In the genomic region with DNA sequence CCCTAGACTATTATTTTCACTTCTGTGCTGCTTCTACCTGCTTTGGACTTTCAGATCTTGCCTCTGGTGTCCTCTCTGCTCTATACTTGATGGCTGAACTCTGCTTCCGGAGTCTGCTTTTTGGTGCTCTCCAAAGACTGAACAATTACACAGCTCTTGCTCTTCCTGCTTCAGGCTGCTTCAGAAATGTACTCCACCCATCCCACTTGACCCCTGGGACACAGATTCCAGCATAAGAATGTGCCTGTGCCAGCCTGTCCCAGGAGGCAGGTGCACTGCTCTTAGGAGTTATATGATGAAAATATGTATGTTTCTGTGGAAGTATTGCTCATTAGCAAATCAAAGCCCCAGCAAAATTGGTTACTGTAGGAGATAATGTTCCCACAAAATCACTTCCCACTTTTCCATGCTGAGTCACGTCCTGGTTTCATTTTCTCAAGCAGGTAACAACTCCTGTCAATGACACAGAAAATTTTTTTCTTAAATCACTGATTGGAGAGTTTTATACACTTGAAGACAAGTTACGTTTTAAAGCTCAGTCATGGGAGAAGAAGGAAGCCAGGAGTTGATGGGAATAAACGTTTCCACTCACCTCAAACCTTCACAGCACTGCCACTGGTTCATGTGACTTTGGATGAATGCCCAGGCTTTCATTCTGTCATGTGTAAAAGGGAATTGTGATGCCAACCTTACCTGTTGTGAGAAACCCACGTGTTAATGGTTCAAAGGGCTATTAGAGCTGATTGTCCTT, we compare ENCODE assay signal across 13 cellular contexts.
DNase-seq lines count a peak whose midpoint lies in the region; ATAC-seq and TF ChIP-seq lines count a peak whose summit lies in the region.
"Had no signal": no experiment of that assay in that cellular context is flagged by ENCODE, and none has a peak within 500 bp of the region (broad histone marks: within the 10 kb centered on the region; RNA-seq: fewer than 3 reads in every experiment).

No MANE protein-coding gene starts in this region.

- H3K9me3 Mint-ChIP-seq in CD4-positive, CD25-positive, alpha-beta regulatory T cell = peaks cover 0 to 3% (median 0%) of the 10 kb centered on the region in 7 donors
- no peaks in the 10 kb centered on the region for H3K9me3 Mint-ChIP-seq in WTC11
- H3K9me3 Mint-ChIP-seq in activated CD8-positive, alpha-beta memory T cell treated with anti-CD3 and anti-CD28 coated beads, Interleukin-2, amount 10 ng/mL, durations not matched to agents 7 days and 5 days (ENCODE audit: low read depth) = no peaks in the 10 kb centered on the region
- H3K9me3 Mint-ChIP-seq: naive B cell; stimulated activated naive CD8-positive, alpha-beta T cell treated with anti-CD3 and anti-CD28 coated beads, Interleukin-15, Interleukin-2, amounts not matched to agents 100 ng/mL and 50 ng/mL, for 24 hours had no signal

- peaks cover under 1% of the 10 kb centered on the region for H3K27me3 Mint-ChIP-seq in CD4-positive, CD25-positive, alpha-beta regulatory T cell
- H3K27me3 Mint-ChIP-seq in WTC11 (ENCODE audit: low read depth) = no peaks in the 10 kb centered on the region
- H3K27me3 Mint-ChIP-seq in activated CD8-positive, alpha-beta memory T cell treated with anti-CD3 and anti-CD28 coated beads, Interleukin-2, amount 10 ng/mL, durations not matched to agents 7 days and 5 days = no peaks in the 10 kb centered on the region
- H3K27me3 Mint-ChIP-seq: naive B cell; stimulated activated naive CD8-positive, alpha-beta T cell treated with anti-CD3 and anti-CD28 coated beads, Interleukin-15, Interleukin-2, amounts not matched to agents 100 ng/mL and 50 ng/mL, for 24 hours had no signal

- peaks cover 3% of the 10 kb centered on the region for H3K36me3 Mint-ChIP-seq in CD4-positive, CD25-positive, alpha-beta regulatory T cell
- no peaks in the 10 kb centered on the region for H3K36me3 Mint-ChIP-seq in WTC11
- no peaks in the 10 kb centered on the region for H3K36me3 Mint-ChIP-seq in activated CD8-positive, alpha-beta memory T cell treated with anti-CD3 and anti-CD28 coated beads, Interleukin-2, amount 10 ng/mL, durations not matched to agents 7 days and 5 days
- H3K36me3 Mint-ChIP-seq: naive B cell had no signal

- no peak overlapping the region for H3K4me3 Mint-ChIP-seq in CD4-positive, CD25-positive, alpha-beta regulatory T cell
- no peak overlapping the region for H3K4me3 Mint-ChIP-seq in WTC11
- no peak overlapping the region for H3K4me3 Mint-ChIP-seq in activated CD8-positive, alpha-beta memory T cell treated with anti-CD3 and anti-CD28 coated beads, Interleukin-2, amount 10 ng/mL, durations not matched to agents 7 days and 5 days
- H3K4me3 Mint-ChIP-seq: naive B cell; stimulated activated naive CD8-positive, alpha-beta T cell treated with anti-CD3 and anti-CD28 coated beads, Interleukin-15, Interleukin-2, amounts not matched to agents 100 ng/mL and 50 ng/mL, for 24 hours had no signal

- ATAC-seq in CD4-positive, CD25-positive, alpha-beta regulatory T cell (ENCODE audit: low read depth in 2 of 2) = no peak
- peak; percentile 39 for ATAC-seq in GM21529 (IDR thresholded peaks at IDR 0.05; ENCODE audit: unreplicated experiment)
- ATAC-seq in RWPE2 (ENCODE audit: low read depth) = peak; percentile 91
- peak; percentile 90 for ATAC-seq in left lobe of liver
- ATAC-seq in WTC11 = no peak
- ATAC-seq in activated CD8-positive, alpha-beta memory T cell treated with anti-CD3 and anti-CD28 coated beads, Interleukin-2, amount 10 ng/mL, durations not matched to agents 7 days and 5 days = no peak

- peak overlapping the region in 2 of 3 donors; percentile 18 to 90 for H3K27ac Mint-ChIP-seq in CD4-positive, CD25-positive, alpha-beta regulatory T cell
- H3K27ac Mint-ChIP-seq in WTC11 = no peak overlapping the region
- no peak overlapping the region for H3K27ac Mint-ChIP-seq in activated CD8-positive, alpha-beta memory T cell treated with anti-CD3 and anti-CD28 coated beads, Interleukin-2, amount 10 ng/mL, durations not matched to agents 7 days and 5 days
- H3K27ac Mint-ChIP-seq: stimulated activated naive CD8-positive, alpha-beta T cell treated with anti-CD3 and anti-CD28 coated beads, Interleukin-15, Interleukin-2, amounts not matched to agents 100 ng/mL and 50 ng/mL, for 24 hours had no signal

- H3K27me3 ChIP-seq in CD4-positive, CD25-positive, alpha-beta regulatory T cell (ENCODE audit: control insufficient read depth, insufficient read depth, low read length) = no peaks in the 10 kb centered on the region
- H3K27me3 ChIP-seq in RWPE2 (ENCODE audit: insufficient read depth, poor library complexity, severe bottlenecking) (no peaks in the 10 kb centered on the region), WERI-Rb-1 (ENCODE audit: insufficient read depth, low read depth, severe bottlenecking) (no peaks in the 10 kb centered on the region)
- H3K27me3 ChIP-seq: BE2C, Peyer's patch had no signal

- no peak for DNase-seq in CD4-positive, CD25-positive, alpha-beta regulatory T cell
- DNase-seq in RWPE2 (ENCODE audit: low spot score) (peak; percentile 74), left lobe of liver (ENCODE audit: low spot score) (peak; percentile 55), WTC11 (ENCODE audit: low spot score) (no peak), WERI-Rb-1 (no peak), NCI-H446 (lab: John Stamatoyannopoulos, UW) (no peak)
- no peak for DNase-seq in activated CD8-positive, alpha-beta memory T cell treated with anti-CD3 and anti-CD28 coated beads, Interleukin-2, amount 10 ng/mL, durations not matched to agents 7 days and 5 days
- DNase-seq: BE2C, MM.1S, naive B cell had no signal

- no peaks in the 10 kb centered on the region for H3K36me3 ChIP-seq in CD4-positive, CD25-positive, alpha-beta regulatory T cell (ENCODE audit: control insufficient read depth, insufficient read depth, low read length)
- H3K36me3 ChIP-seq in RWPE2 (ENCODE audit: low read depth) (no peaks in the 10 kb centered on the region), WERI-Rb-1 (no peaks in the 10 kb centered on the region)
- H3K36me3 ChIP-seq: BE2C, Peyer's patch had no signal

- H3K9me3 ChIP-seq in CD4-positive, CD25-positive, alpha-beta regulatory T cell (ENCODE audit: control insufficient read depth in 2 of 2, low read length in 2 of 2) = no peaks in the 10 kb centered on the region
- H3K9me3 ChIP-seq in RWPE2 (ENCODE audit: severe bottlenecking) = no peaks in the 10 kb centered on the region
- H3K9me3 ChIP-seq in WERI-Rb-1 (ENCODE audit: severe bottlenecking) = no peaks in the 10 kb centered on the region
- H3K9me3 ChIP-seq: BE2C, Peyer's patch had no signal

- H3K4me3 ChIP-seq in CD4-positive, CD25-positive, alpha-beta regulatory T cell (ENCODE audit: low read depth, low read length) = no peak overlapping the region
- H3K4me3 ChIP-seq in RWPE2 (ENCODE audit: severe bottlenecking) (no peak overlapping the region), WERI-Rb-1 (ENCODE audit: low read depth, low read length) (no peak overlapping the region)
- H3K4me3 ChIP-seq: Peyer's patch had no signal

- TF ChIP-seq CTCF in RWPE2 (IDR thresholded peaks at IDR 0.05; ENCODE audit: poor library complexity, severe bottlenecking) (no peak), WTC11 (IDR thresholded peaks at IDR 0.05) (no peak), WERI-Rb-1 (IDR thresholded peaks at IDR 0.05; ENCODE audit: low read depth, low read length) (no peak)

- CTCF ChIA-PET in WTC11 (lab: Charles Lee) = interaction anchor here (1.4 kb wide), 1 partner anchor 30 kb away, joined by 4 read pairs; no protein-coding TSS in a partner anchor
- CTCF ChIA-PET in activated CD8-positive, alpha-beta memory T cell treated with anti-CD3 and anti-CD28 coated beads, Interleukin-2, amount 10 ng/mL, durations not matched to agents 7 days and 5 days (lab: Charles Lee) = no interaction called here

- peaks cover 0 to 5% (median 0%) of the 10 kb centered on the region in 4 donors for H3K4me1 Mint-ChIP-seq in CD4-positive, CD25-positive, alpha-beta regulatory T cell
- peaks cover 13% of the 10 kb centered on the region for H3K4me1 Mint-ChIP-seq in WTC11
- H3K4me1 Mint-ChIP-seq in activated CD8-positive, alpha-beta memory T cell treated with anti-CD3 and anti-CD28 coated beads, Interleukin-2, amount 10 ng/mL, durations not matched to agents 7 days and 5 days = peaks cover 6% of the 10 kb centered on the region
- H3K4me1 Mint-ChIP-seq: naive B cell had no signal

- POLR2A ChIA-PET in WTC11 (lab: Charles Lee) = interaction anchor here (0.6 kb wide), 1 partner anchor 517 kb away, joined by 3 read pairs; no protein-coding TSS in a partner anchor

- H3K4me1 ChIP-seq in CD4-positive, CD25-positive, alpha-beta regulatory T cell (ENCODE audit: control insufficient read depth, insufficient read depth, low read length, poor library complexity, severe bottlenecking) = no peaks in the 10 kb centered on the region
- H3K4me1 ChIP-seq in RWPE2 (ENCODE audit: insufficient read depth, poor library complexity, severe bottlenecking) = peaks cover 41% of the 10 kb centered on the region
- H3K4me1 ChIP-seq: BE2C had no signal

- H3K27ac ChIP-seq in CD4-positive, CD25-positive, alpha-beta regulatory T cell (ENCODE audit: insufficient read depth, low read length, poor library complexity, severe bottlenecking) = no peak overlapping the region
- H3K27ac ChIP-seq in RWPE2 (ENCODE audit: poor library complexity, severe bottlenecking) (peak overlapping the region; percentile 82), WERI-Rb-1 (no peak overlapping the region)

Comparison
In these comparisons a context has a peak if more than half of its experiments do, and no peak if none do; other contexts are left out.
1. ATAC-seq: peak in GM21529 (single experiment), RWPE2 (single experiment) and left lobe of liver (single experiment); none in CD4-positive, CD25-positive, alpha-beta regulatory T cell (0 of 2), WTC11 (single experiment) and activated CD8-positive, alpha-beta memory T cell treated with anti-CD3 and anti-CD28 coated beads, Interleukin-2, amount 10 ng/mL, durations not matched to agents 7 days and 5 days (single experiment).
2. DNase-seq: peak in RWPE2 (single experiment) and left lobe of liver (single experiment); none in CD4-positive, CD25-positive, alpha-beta regulatory T cell (0 of 3), WTC11 (single experiment), WERI-Rb-1 (single experiment), activated CD8-positive, alpha-beta memory T cell treated with anti-CD3 and anti-CD28 coated beads, Interleukin-2, amount 10 ng/mL, durations not matched to agents 7 days and 5 days (single experiment) and NCI-H446 (0 of 2).
3. H3K27ac Mint-ChIP-seq: peak in CD4-positive, CD25-positive, alpha-beta regulatory T cell (2 of 3); none in WTC11 (single experiment) and activated CD8-positive, alpha-beta memory T cell treated with anti-CD3 and anti-CD28 coated beads, Interleukin-2, amount 10 ng/mL, durations not matched to agents 7 days and 5 days (single experiment).